In genomic region chr1:111190931-111191451, GRCh38 we compare ENCODE assay signal across 11 cellular contexts. TPM values are rescaled to one million over a fixed set of nuclear protein-coding genes. Genes with fewer than 3 reads are reported as not detected.
A peak's percentile ranks its signal among the peaks of the same experiment; 100 is the strongest.
DNase-seq lines count a peak whose midpoint lies in the region; ATAC-seq and TF ChIP-seq lines count a peak whose summit lies in the region.
"Had no signal": no experiment of that assay in that cellular context is flagged by ENCODE, and none has a peak within 500 bp of the region (broad histone marks: within the 10 kb centered on the region; RNA-seq: fewer than 3 reads in every experiment).

No MANE protein-coding gene starts in this region.

- no peaks in the 10 kb centered on the region for H3K27me3 ChIP-seq in foreskin keratinocyte
- H3K27me3 ChIP-seq in smooth muscle cell (ENCODE audit: low read depth): no peaks in the 10 kb centered on the region

- H3K9me3 ChIP-seq in T-helper 17 cell (ENCODE audit: control insufficient read depth, low read length, poor library complexity, severe bottlenecking) (no peaks in the 10 kb centered on the region), smooth muscle cell (replicated peaks; ENCODE audit: low read depth) (no peaks in the 10 kb centered on the region)

- H3K36me3 Mint-ChIP-seq in T-helper 2 cell treated with Interferon-gamma antibody and Interleukin-4, amounts not matched to agents 5 μg/mL and 100 μg/mL, for 36 hours (ENCODE audit: low read depth): peaks cover 97% of the 10 kb centered on the region
- H3K36me3 Mint-ChIP-seq in T-helper 17 cell (ENCODE audit: low read depth): peaks cover 22% of the 10 kb centered on the region

- peaks cover 28% of the 10 kb centered on the region for H3F3A ChIP-seq in smooth muscle cell (ENCODE audit: low read depth)

- H3K4me1 ChIP-seq in foreskin keratinocyte (peaks cover 27% of the 10 kb centered on the region), smooth muscle cell (ENCODE audit: low read depth) (peaks cover 16% of the 10 kb centered on the region)

- H3K9me3 Mint-ChIP-seq in T-helper 2 cell treated with Interferon-gamma antibody and Interleukin-4, amounts not matched to agents 5 μg/mL and 100 μg/mL, for 36 hours: no peaks in the 10 kb centered on the region

- H3K4me2 ChIP-seq in smooth muscle cell: peak overlapping the region; percentile 61

- peaks cover 69% of the 10 kb centered on the region for H3K4me1 Mint-ChIP-seq in T-helper 2 cell treated with Interferon-gamma antibody and Interleukin-4, amounts not matched to agents 5 μg/mL and 100 μg/mL, for 36 hours (ENCODE audit: low read depth)
- H3K4me1 Mint-ChIP-seq in T-helper 17 cell: peaks cover 80% of the 10 kb centered on the region

- H3K27ac ChIP-seq in foreskin keratinocyte: no peak overlapping the region
- H3K27ac ChIP-seq in smooth muscle cell (ENCODE audit: low read depth): peak overlapping the region; percentile 94

- peak overlapping the region; percentile 9 for H3K9ac ChIP-seq in smooth muscle cell (ENCODE audit: low read depth)

- WGBS in smooth muscle cell (ENCODE audit: low lambda C conversion rate): 34% methylated on average over 2 of the region's 2 CpGs

- peak overlapping the region; percentile 39 for H3K27ac Mint-ChIP-seq in T-helper 2 cell treated with Interferon-gamma antibody and Interleukin-4, amounts not matched to agents 5 μg/mL and 100 μg/mL, for 36 hours
- peak overlapping the region; percentile 91 for H3K27ac Mint-ChIP-seq in T-helper 17 cell

- TF ChIP-seq CTCF in foreskin keratinocyte (conservative IDR thresholded peaks at IDR 0.05) (no peak), smooth muscle cell (IDR thresholded peaks at IDR 0.05; ENCODE audit: borderline replicate concordance, insufficient read depth, poor library complexity, severe bottlenecking) (no peak)

- no peak for ATAC-seq in T-helper 17 cell
- peak; percentile 8 for ATAC-seq in foreskin keratinocyte

- no peaks in the 10 kb centered on the region for H3K79me2 ChIP-seq in smooth muscle cell (ENCODE audit: low read depth)

- no peak for DNase-seq in T-helper 2 cell treated with Interferon-gamma antibody and Interleukin-4, amounts not matched to agents 5 μg/mL and 100 μg/mL, for 36 hours (ENCODE audit: low spot score)
- DNase-seq in T-helper 2 cell (no peak), T-helper 17 cell (no peak), foreskin keratinocyte (no peak), smooth muscle cell (lab: John Stamatoyannopoulos, UW; ENCODE audit: unreplicated experiment) (no peak), amniotic stem cell (lab: John Stamatoyannopoulos, UW) (no peak), NCI-H526 (lab: John Stamatoyannopoulos, UW) (no peak), NCI-H2081 treated with DMSO at 0.1 percent for 48 hours (lab: John Stamatoyannopoulos, UW) (no peak)
- DNase-seq: NCI-H524, substantia nigra had no signal

- no peak overlapping the region for H3K4me3 Mint-ChIP-seq in T-helper 2 cell treated with Interferon-gamma antibody and Interleukin-4, amounts not matched to agents 5 μg/mL and 100 μg/mL, for 36 hours
- H3K4me3 Mint-ChIP-seq in T-helper 17 cell: no peak overlapping the region

- no peak overlapping the region for H2AFZ ChIP-seq in smooth muscle cell (ENCODE audit: low read depth)

- no peak overlapping the region for H3K4me3 ChIP-seq in smooth muscle cell

- no peaks in the 10 kb centered on the region for H4K20me1 ChIP-seq in smooth muscle cell (ENCODE audit: low read depth)

- H3K36me3 ChIP-seq in smooth muscle cell (ENCODE audit: low read depth): no peaks in the 10 kb centered on the region

- H3K27me3 Mint-ChIP-seq in T-helper 2 cell treated with Interferon-gamma antibody and Interleukin-4, amounts not matched to agents 5 μg/mL and 100 μg/mL, for 36 hours (ENCODE audit: low read depth): no peaks in the 10 kb centered on the region
- H3K27me3 Mint-ChIP-seq in T-helper 17 cell: no peaks in the 10 kb centered on the region

RNA-seq across cellular contexts. Expression of gene DENND2D, which starts 9.5 kb away (rescaled TPM):
- total RNA-seq in T-helper 17 cell: 100 to 1,000 TPM in 1 of 2 donors, 10 to 100 TPM in 1; 62.4 to 126 TPM
- total RNA-seq in foreskin keratinocyte: 13.3 and 17.2 TPM in 2 replicates
- 9.7 and 12.7 TPM in 2 replicates for polyA plus RNA-seq in foreskin keratinocyte
- total RNA-seq in smooth muscle cell: 1.1 and 3.7 TPM in 2 replicates
- polyA plus RNA-seq in smooth muscle cell: 0.75 and 2.0 TPM in 2 replicates
- total RNA-seq: HT1080 had no signal

RNA-seq across cellular contexts. Expression of gene CHI3L2, which starts 36.5 kb away (rescaled TPM):
- total RNA-seq in T-helper 17 cell (1 to 10 TPM; 8.1 to 9.1 TPM), foreskin keratinocyte (0.28 and 0.48 TPM in 2 replicates), smooth muscle cell (0.54 and 0.90 TPM in 2 replicates)
- polyA plus RNA-seq in foreskin keratinocyte (0.49 and 0.50 TPM in 2 replicates), smooth muscle cell (2.0 and 2.4 TPM in 2 replicates)

RNA-seq across cellular contexts. Expression of gene CEPT1, which starts 51.0 kb away (rescaled TPM):
- total RNA-seq in T-helper 17 cell: 10 to 100 TPM; 24.5 TPM
- total RNA-seq in foreskin keratinocyte: 36.6 and 37.7 TPM in 2 replicates
- polyA plus RNA-seq in foreskin keratinocyte: 13.3 and 16.3 TPM in 2 replicates
- total RNA-seq in smooth muscle cell: 36.8 and 44.5 TPM in 2 replicates
- 19.4 and 26.1 TPM in 2 replicates for polyA plus RNA-seq in smooth muscle cell

RNA-seq across cellular contexts. Expression of gene DRAM2, which starts 51.1 kb away (rescaled TPM):
- total RNA-seq in T-helper 17 cell: 10 to 100 TPM; 30.7 to 31.1 TPM
- total RNA-seq in foreskin keratinocyte: 33.3 and 35.8 TPM in 2 replicates
- polyA plus RNA-seq in foreskin keratinocyte: 30.0 and 33.6 TPM in 2 replicates
- 122 and 147 TPM in 2 replicates for total RNA-seq in smooth muscle cell
- polyA plus RNA-seq in smooth muscle cell: 74.1 and 80.3 TPM in 2 replicates
